ENCODE assay signal across 26 cellular contexts in genomic region chr1:78051005-78051404, GRCh38.
"Had no signal": no experiment of that assay in that cellular context is flagged by ENCODE, and none has a peak within 500 bp of the region (broad histone marks: within the 10 kb centered on the region; RNA-seq: fewer than 3 reads in every experiment).

No MANE protein-coding gene starts in this region.

- H3K9me3 ChIP-seq: ascending aorta, gastrocnemius medialis, heart left ventricle had no signal

- H3K27me3 ChIP-seq: ascending aorta, gastrocnemius medialis had no signal

- H3K27ac ChIP-seq: ascending aorta had no signal

- FAIRE-seq: bronchial epithelial cell had no signal

- DNase-seq: activated CD4-positive, alpha-beta memory T cell treated with anti-CD3 and anti-CD28 coated beads, Interleukin-2, amount 10 ng/mL, durations not matched to agents 7 days and 5 days; activated CD4-positive, alpha-beta T cell treated with anti-CD3 and anti-CD28 coated beads for 1 hour; activated CD4-positive, alpha-beta T cell treated with anti-CD3 and anti-CD28 coated beads for 4 hours; activated CD4-positive, alpha-beta T cell treated with anti-CD3 and anti-CD28 coated beads, Interleukin-2, amount 10 ng/mL, durations not matched to agents 7 days and 5 days; activated CD4-positive, alpha-beta T cell treated with anti-CD3 and anti-CD28 coated beads, Interleukin-2, amount 50 U/mL, for 4 hours; activated CD8-positive, alpha-beta memory T cell treated with anti-CD3 and anti-CD28 coated beads, Interleukin-2, amount 50 U/mL, for 48 hours; activated gamma-delta T cell; activated naive CD4-positive, alpha-beta T cell; activated naive CD4-positive, alpha-beta T cell treated with anti-CD3 and anti-CD28 coated beads, Interleukin-2, amount 10 ng/mL, durations not matched to agents 7 days and 5 days; activated naive CD8-positive, alpha-beta T cell treated with anti-CD3 and anti-CD28 coated beads, Interleukin-2, amount 10 ng/mL, durations not matched to agents 7 days and 5 days; activated T-cell treated with anti-CD3 and anti-CD28 coated beads for 4 hours; activated T-cell treated with anti-CD3 and anti-CD28 coated beads, Interleukin-2, amount 50 U/mL, for 24 hours; activated T-cell treated with anti-CD3 and anti-CD28 coated beads, Interleukin-2, amount 50 U/mL, for 72 hours; cortex of kidney; dermis blood vessel endothelial cell; effector CD4-positive, alpha-beta T cell; effector memory CD8-positive, alpha-beta T cell; foreskin fibroblast; gastrocnemius medialis; glutamatergic neuron; heart left ventricle; T-helper 2 cell had no signal

- H3K36me3 ChIP-seq: ascending aorta, gastrocnemius medialis, heart left ventricle had no signal

- H3K4me3 ChIP-seq: ascending aorta, gastrocnemius medialis, heart left ventricle had no signal

- ATAC-seq: activated naive CD4-positive, alpha-beta T cell treated with anti-CD3 and anti-CD28 coated beads, Interleukin-2, amount 50 U/mL, for 72 hours; activated T-cell treated with anti-CD3 and anti-CD28 coated beads, Interleukin-2, amount 50 U/mL, for 72 hours; effector memory CD8-positive, alpha-beta T cell; esophagus mucosa; gastrocnemius medialis; heart left ventricle had no signal
